Comparison of ENCODE assay signal across 10 cellular contexts in genomic region chr6:85425997-85426396, GRCh38.
"Had no signal": no experiment of that assay in that cellular context is flagged by ENCODE, and none has a peak within 500 bp of the region (broad histone marks: within the 10 kb centered on the region; RNA-seq: fewer than 3 reads in every experiment).

No MANE protein-coding gene starts in this region.

- ATAC-seq: GM23338 had no signal

- H3K36me3 ChIP-seq: HAP-1 had no signal

- H3K27ac ChIP-seq: GM23248 had no signal

- H3K4me3 ChIP-seq: GM23248, GM23338, HAP-1 had no signal

- DNase-seq: GM23248, GOT3, H7, H9, HCEC 1CT, HFFc6 had no signal

- H2AFZ ChIP-seq: GM23248, GM23338 had no signal

- H3K4me1 ChIP-seq: HAP-1 had no signal

- FAIRE-seq: H1, H54 had no signal

- H3K4me2 ChIP-seq: GM23338 had no signal

- H3K9ac ChIP-seq: GM23248 had no signal

- H3K9me3 ChIP-seq: HAP-1 had no signal
